ENCODE assay signal across 10 cellular contexts in the genomic region with DNA sequence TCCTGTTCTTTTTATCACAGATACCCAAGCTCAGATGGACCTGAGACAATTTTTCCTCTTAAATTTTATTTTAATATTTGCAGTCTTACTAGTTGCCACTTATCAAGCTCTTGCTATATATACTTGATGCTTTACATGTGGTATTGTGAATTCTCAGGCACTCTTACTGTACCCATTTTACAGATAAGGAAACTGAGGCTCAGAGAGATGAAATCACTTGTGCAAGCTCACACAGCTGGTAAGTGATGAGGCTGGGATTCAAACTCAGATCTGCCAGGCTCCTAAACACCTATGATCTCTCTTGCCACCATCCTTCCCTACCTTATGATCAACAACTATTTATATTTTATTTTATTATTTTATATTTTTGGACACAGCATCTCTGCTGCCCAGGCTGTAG.
"Had no signal": no experiment of that assay in that cellular context is flagged by ENCODE, and none has a peak within 500 bp of the region (broad histone marks: within the 10 kb centered on the region; RNA-seq: fewer than 3 reads in every experiment).

No MANE protein-coding gene starts in this region.

- H3K27ac ChIP-seq: GM23248 had no signal

- H3K4me2 ChIP-seq: GM23338 had no signal

- ATAC-seq: GM23338, HCT116 had no signal

- H2AFZ ChIP-seq: GM23248, GM23338 had no signal

- H3K9ac ChIP-seq: GM23248 had no signal

- H3K4me3 ChIP-seq: GM23248, GM23338, HAP-1 had no signal

- H3K4me3 Mint-ChIP-seq: GM23338, H9, HFFc6 had no signal

- H3K27ac Mint-ChIP-seq: GM23338, HFFc6 had no signal

- DNase-seq: GM23248, GOT3, H7, H9, HCEC 1CT, HFFc6 had no signal

- H3K36me3 ChIP-seq: HAP-1 had no signal

- H3K9me3 ChIP-seq: HAP-1 had no signal

- FAIRE-seq: H54 had no signal
